Comparison of ENCODE assay signal across 20 cellular contexts in genomic region chr12:128856791-128857078, GRCh38. TPM values are rescaled to one million over a fixed set of nuclear protein-coding genes. Genes with fewer than 3 reads are reported as not detected.
DNase-seq lines count a peak whose midpoint lies in the region; ATAC-seq, FAIRE-seq and TF ChIP-seq lines count a peak whose summit lies in the region.
"Had no signal": no experiment of that assay in that cellular context is flagged by ENCODE, and none has a peak within 500 bp of the region (broad histone marks: within the 10 kb centered on the region; RNA-seq: fewer than 3 reads in every experiment).

No MANE protein-coding gene starts in this region.

- H3K36me3 Mint-ChIP-seq in dendritic cell treated with granulocyte-macrophage colony-stimulating factor and Interleukin-4, amounts not matched to agents 40 ng/mL and 50 ng/mL, for 4 days (ENCODE audit: low read depth) = no peaks in the 10 kb centered on the region
- H3K36me3 Mint-ChIP-seq in activated naive CD4-positive, alpha-beta T cell treated with anti-CD3 and anti-CD28 coated beads, Interleukin-2, amount 50 U/mL, for 72 hours = peaks cover 5 to 15% of the 10 kb centered on the region in 2 donors
- H3K36me3 Mint-ChIP-seq: CD8-positive, alpha-beta T cell had no signal

- CTCF ChIA-PET in HepG2 (lab: Yijun Ruan, JAX; ENCODE audit: low intra/inter-chr PET ratio, low total read pairs) = no interaction called here

- TF ChIP-seq EP300 in HepG2 (IDR thresholded peaks at IDR 0.05; ENCODE audit: low read depth in 2 of 2, low read length in 2 of 2) (no peak), HepG2 (CRISPR knock-in tag; IDR thresholded peaks at IDR 0.05; ENCODE audit: borderline replicate concordance) (no peak), upper lobe of left lung (IDR thresholded peaks at IDR 0.05) (no peak)

- H3K4me2 ChIP-seq in HepG2 (ENCODE audit: low read depth, low read length) = no peak overlapping the region

- POLR2A ChIA-PET in HepG2 (lab: Yijun Ruan, JAX) = no interaction called here

- FAIRE-seq in HepG2 (lab: Jason Lieb, UNC) = no peak
- FAIRE-seq: GM19239 had no signal

- H3K27ac ChIP-seq in liver (ENCODE audit: low read depth in 1 of 2, low read length in 2 of 2) (peak overlapping the region; percentile 6 to 18), HepG2 (ENCODE audit: extremely low read length, insufficient read depth, low read length) (no peak overlapping the region), upper lobe of left lung (peak overlapping the region; percentile 35 to 88 (median 66))
- H3K27ac ChIP-seq: 22Rv1 had no signal

- peaks cover 9% of the 10 kb centered on the region for H3K27me3 Mint-ChIP-seq in dendritic cell treated with granulocyte-macrophage colony-stimulating factor and Interleukin-4, amounts not matched to agents 40 ng/mL and 50 ng/mL, for 4 days

- DNase-seq in HepG2 (ENCODE audit: low spot score) (no peak), mesenteric fat pad (ENCODE audit: low spot score) (peak; percentile 11), upper lobe of left lung (no peak), HUDEP-2 (lab: John Stamatoyannopoulos, UW; ENCODE audit: unreplicated experiment in 76 of 76) (no peak), T-helper 9 cell (no peak)
- no peak for DNase-seq in activated naive CD4-positive, alpha-beta T cell treated with anti-CD3 and anti-CD28 coated beads, Interleukin-2, amount 50 U/mL, for 72 hours (ENCODE audit: low spot score in 2 of 2)
- DNase-seq: C1 segment of cervical spinal cord; Caco-2; CD8-positive, alpha-beta T cell; DND-41; GDM1; HCEC 1CT; HFFc6 had no signal

- H4K20me1 ChIP-seq in HepG2 (ENCODE audit: insufficient read depth, low read length) = no peaks in the 10 kb centered on the region

- H3K79me2 ChIP-seq in HepG2 (ENCODE audit: insufficient read depth, low read length) = no peaks in the 10 kb centered on the region

- H3K4me3 Mint-ChIP-seq in dendritic cell treated with granulocyte-macrophage colony-stimulating factor and Interleukin-4, amounts not matched to agents 40 ng/mL and 50 ng/mL, for 4 days = no peak overlapping the region
- H3K4me3 Mint-ChIP-seq: CD8-positive, alpha-beta T cell; HFFc6; IgD-negative memory B cell had no signal

- TF ChIP-seq RAD21 in liver (IDR thresholded peaks at IDR 0.05) (no peak), HepG2 (CRISPR knock-in tag; IDR thresholded peaks at IDR 0.05) (no peak)

- H3K4me1 ChIP-seq in liver (ENCODE audit: control insufficient read depth in 4 of 4, insufficient read depth in 4 of 4, low read length in 3 of 4) (peaks cover 0 to 21% (median 7%) of the 10 kb centered on the region in 4 donors), HepG2 (ENCODE audit: insufficient read depth, low read length) (peaks cover 24% of the 10 kb centered on the region), upper lobe of left lung (peaks cover 0 to 12% (median 1%) of the 10 kb centered on the region in 4 donors)

- H2AFZ ChIP-seq in HepG2 (ENCODE audit: low read length) = no peak overlapping the region

- H3K4me3 ChIP-seq in liver (ENCODE audit: low read depth in 1 of 3, low read length in 3 of 3) = no peak overlapping the region
- no peak overlapping the region for H3K4me3 ChIP-seq in HepG2 (replicated peaks in 1 of 3; ENCODE audit: insufficient read depth in 1 of 3, low read depth in 2 of 3, low read length in 3 of 3)
- H3K4me3 ChIP-seq in upper lobe of left lung = no peak overlapping the region

- H3K36me3 ChIP-seq in liver (ENCODE audit: control insufficient read depth in 4 of 4, insufficient read depth in 3 of 4, low read depth in 1 of 4, low read length in 3 of 4) (no peaks in the 10 kb centered on the region), HepG2 (replicated peaks in 1 of 2; ENCODE audit: control insufficient read depth in 1 of 2, insufficient read depth in 2 of 2, low read length in 2 of 2) (no peaks in the 10 kb centered on the region), upper lobe of left lung (no peaks in the 10 kb centered on the region)

- no TSS peak for BruUV-seq in HepG2 (replicated peaks; lab: Mats Ljungman, UMichigan)

- H3K27ac Mint-ChIP-seq in dendritic cell treated with granulocyte-macrophage colony-stimulating factor and Interleukin-4, amounts not matched to agents 40 ng/mL and 50 ng/mL, for 4 days = peak overlapping the region; percentile 77
- H3K27ac Mint-ChIP-seq in activated naive CD4-positive, alpha-beta T cell treated with anti-CD3 and anti-CD28 coated beads, Interleukin-2, amount 50 U/mL, for 72 hours = no peak overlapping the region
- H3K27ac Mint-ChIP-seq: CD8-positive, alpha-beta T cell; HFFc6; IgD-negative memory B cell had no signal

- H3K9me3 Mint-ChIP-seq in dendritic cell treated with granulocyte-macrophage colony-stimulating factor and Interleukin-4, amounts not matched to agents 40 ng/mL and 50 ng/mL, for 4 days = no peaks in the 10 kb centered on the region
- H3K9me3 Mint-ChIP-seq in activated naive CD4-positive, alpha-beta T cell treated with anti-CD3 and anti-CD28 coated beads, Interleukin-2, amount 50 U/mL, for 72 hours = no peaks in the 10 kb centered on the region
- H3K9me3 Mint-ChIP-seq: CD8-positive, alpha-beta T cell; IgD-negative memory B cell had no signal

- in situ Hi-C loops in HepG2 (cut with HindIII; ENCODE audit: extremely low pct_ligation_motif_present, low pct_unique_long_range_greater_than_20kb) = no loop called here

- WGBS in liver = 97% methylated on average over 7 of the region's 7 CpGs
- WGBS in HepG2 (ENCODE audit: low lambda C conversion rate) = 81% methylated on average over 7 of the region's 7 CpGs
- WGBS in upper lobe of left lung, 2 donors = 95 to 96% methylated on average over 7 of the region's 7 CpGs

- intact Hi-C loops in HepG2 (cut with micrococcal nuclease; ENCODE audit: unreplicated experiment) = no loop called here
- intact Hi-C loops in dendritic cell treated with granulocyte-macrophage colony-stimulating factor and Interleukin-4, amounts not matched to agents 40 ng/mL and 50 ng/mL, for 4 days (cut with micrococcal nuclease) = no loop called here

- no peak overlapping the region for H3K9ac ChIP-seq in liver (ENCODE audit: low read depth in 1 of 2, low read length in 2 of 2)
- H3K9ac ChIP-seq in HepG2 (ENCODE audit: insufficient read depth, low read depth, low read length) = no peak overlapping the region

- H3K27me3 ChIP-seq in liver (ENCODE audit: control insufficient read depth in 4 of 4, insufficient read depth in 4 of 4, low read length in 3 of 4) (no peaks in the 10 kb centered on the region), HepG2 (ENCODE audit: control insufficient read depth in 1 of 2, insufficient read depth in 2 of 2, low read length in 2 of 2) (peaks cover 0 to 22% of the 10 kb centered on the region in 2 experiments; a peak in 4 of 5 replicates), upper lobe of left lung (peaks cover 0 to 19% (median 3%) of the 10 kb centered on the region in 4 donors)

- TF ChIP-seq POLR2A in HepG2 (IDR thresholded peaks at IDR 0.05; ENCODE audit: insufficient read depth in 1 of 2, low read depth in 2 of 2, low read length in 2 of 2) (no peak), upper lobe of left lung (IDR thresholded peaks at IDR 0.05) (no peak)

- TF ChIP-seq CTCF in liver (IDR thresholded peaks at IDR 0.05; ENCODE audit: low read depth, low read length, missing input control) (no peak), HepG2 (CRISPR knock-in tag; IDR thresholded peaks at IDR 0.05) (no peak), upper lobe of left lung (IDR thresholded peaks at IDR 0.05) (no peak)

- H3K9me3 ChIP-seq in liver (ENCODE audit: control insufficient read depth in 4 of 4, low read length in 3 of 4) (no peaks in the 10 kb centered on the region), HepG2 (ENCODE audit: low read length) (no peaks in the 10 kb centered on the region), upper lobe of left lung (no peaks in the 10 kb centered on the region)
- H3K9me3 ChIP-seq: Caco-2 had no signal

- ATAC-seq in HepG2 (no peak), upper lobe of left lung (ENCODE audit: low FRiP score in 2 of 2) (no peak)
- no peak for ATAC-seq in activated naive CD4-positive, alpha-beta T cell treated with anti-CD3 and anti-CD28 coated beads, Interleukin-2, amount 50 U/mL, for 72 hours
- ATAC-seq: CD8-positive, alpha-beta T cell had no signal

- H3K4me1 Mint-ChIP-seq in dendritic cell treated with granulocyte-macrophage colony-stimulating factor and Interleukin-4, amounts not matched to agents 40 ng/mL and 50 ng/mL, for 4 days (ENCODE audit: low read depth) = peaks cover 33% of the 10 kb centered on the region

RNA-seq across cellular contexts. Expression of gene GLT1D1, which starts 3.5 kb away (rescaled TPM):
- 10 to 100 TPM; 13.1 to 17.7 TPM for total RNA-seq in liver
- 10 to 100 TPM; 10.4 to 14.6 TPM for polyA plus RNA-seq in liver
- 0.09 TPM in 1 of 2 replicates, not detected in the other for total RNA-seq in HepG2 (2016; rRNA removed; fragmentation: Illumina TruSeq; extraction: Trizol)
- not detected in 2 replicates for total RNA-seq in HepG2 (2016; cell fraction: cytosol; rRNA removed; fragmentation: Illumina TruSeq; extraction: Trizol; ENCODE audit: low read depth)
- total RNA-seq in HepG2 (2016; cell fraction: insoluble cytoplasmic fraction; rRNA removed; fragmentation: Illumina TruSeq; extraction: Trizol) = not detected in 2 replicates
- total RNA-seq in HepG2 (2016; cell fraction: membrane; rRNA removed; fragmentation: Illumina TruSeq; extraction: Trizol) = not detected in 2 replicates
- total RNA-seq in HepG2 (2016; cell fraction: nucleus; rRNA removed; fragmentation: Illumina TruSeq; extraction: Trizol) = not detected in 2 replicates
- polyA plus RNA-seq in HepG2 (2011; rRNA removed) = 0.17 and 0.24 TPM in 2 replicates
- 0.12 and 0.24 TPM in 2 replicates for polyA plus RNA-seq in HepG2 (2011; cell fraction: cytosol; rRNA removed)
- 0.10 TPM in 1 of 2 replicates, not detected in the other for polyA plus RNA-seq in HepG2 (2011; cell fraction: nucleus; rRNA removed)
- polyA plus RNA-seq in HepG2 (2012) = 0.20 and 0.48 TPM in 2 replicates
- 0.06 TPM in 1 of 2 replicates, not detected in the other for polyA plus RNA-seq in HepG2 (2016; cell fraction: cytosol; fragmentation: Illumina TruSeq; extraction: Trizol; ENCODE audit: low read depth)
- 0.11 TPM in 1 of 2 replicates, not detected in the other for polyA plus RNA-seq in HepG2 (2016; cell fraction: insoluble cytoplasmic fraction; fragmentation: Illumina TruSeq; extraction: Trizol; ENCODE audit: low read depth)
- 0.06 and 0.15 TPM in 2 replicates for polyA plus RNA-seq in HepG2 (2016; cell fraction: membrane; fragmentation: Illumina TruSeq; extraction: Trizol; ENCODE audit: low read depth)
- not detected in 2 replicates for polyA plus RNA-seq in HepG2 (2016; cell fraction: nucleus; fragmentation: Illumina TruSeq; extraction: Trizol; ENCODE audit: insufficient read depth, low read depth)
- 0.04 and 0.07 TPM in 2 replicates for polyA minus RNA-seq in HepG2 (2011; rRNA and poly(A)+ RNA removed; ENCODE audit: low replicate concordance)
- polyA minus RNA-seq in HepG2 (2011; cell fraction: cytosol; rRNA and poly(A)+ RNA removed) = not detected in 2 replicates
- 0.12 TPM in 1 of 2 replicates, not detected in the other for polyA minus RNA-seq in HepG2 (2011; cell fraction: nucleus; rRNA and poly(A)+ RNA removed)
- total RNA-seq in mesenteric fat pad = 4.1 TPM
- 1 to 10 TPM; 4.1 to 8.3 (median 6.5) TPM for total RNA-seq in upper lobe of left lung
- under 1 TPM; 0.07 to 0.60 TPM for total RNA-seq in activated naive CD4-positive, alpha-beta T cell treated with anti-CD3 and anti-CD28 coated beads, Interleukin-2, amount 50 U/mL, for 72 hours
- total RNA-seq: A673; Caco-2; CD8-positive, alpha-beta T cell; H4; HFFc6 had no signal
- polyA plus RNA-seq: IgD-negative memory B cell had no signal

RNA-seq across cellular contexts. Expression of gene SLC15A4, which starts 33.0 kb away (rescaled TPM):
- total RNA-seq in liver (10 to 100 TPM; 20.2 to 25.3 TPM), HepG2 (2016; rRNA removed; fragmentation: Illumina TruSeq; extraction: Trizol) (8.2 and 17.3 TPM in 2 replicates), mesenteric fat pad (26.5 TPM), upper lobe of left lung (10 to 100 TPM; 21.0 to 58.7 (median 32.8) TPM)
- polyA plus RNA-seq in liver (1 to 10 TPM; 7.3 to 9.6 TPM), HepG2 (2011; rRNA removed) (22.7 and 25.8 TPM in 2 replicates)
- 21.9 and 22.2 TPM in 2 replicates for total RNA-seq in HepG2 (2016; cell fraction: cytosol; rRNA removed; fragmentation: Illumina TruSeq; extraction: Trizol; ENCODE audit: low read depth)
- 8.5 and 19.3 TPM in 2 replicates for total RNA-seq in HepG2 (2016; cell fraction: insoluble cytoplasmic fraction; rRNA removed; fragmentation: Illumina TruSeq; extraction: Trizol)
- total RNA-seq in HepG2 (2016; cell fraction: membrane; rRNA removed; fragmentation: Illumina TruSeq; extraction: Trizol) = 11.6 and 11.8 TPM in 2 replicates
- 26.9 and 28.3 TPM in 2 replicates for total RNA-seq in HepG2 (2016; cell fraction: nucleus; rRNA removed; fragmentation: Illumina TruSeq; extraction: Trizol)
- polyA plus RNA-seq in HepG2 (2011; cell fraction: cytosol; rRNA removed) = 15.4 and 23.5 TPM in 2 replicates
- 21.1 and 23.8 TPM in 2 replicates for polyA plus RNA-seq in HepG2 (2011; cell fraction: nucleus; rRNA removed)
- 13.2 and 17.3 TPM in 2 replicates for polyA plus RNA-seq in HepG2 (2012)
- polyA plus RNA-seq in HepG2 (2016; cell fraction: cytosol; fragmentation: Illumina TruSeq; extraction: Trizol; ENCODE audit: low read depth) = 2.0 and 2.3 TPM in 2 replicates
- 6.8 and 7.6 TPM in 2 replicates for polyA plus RNA-seq in HepG2 (2016; cell fraction: insoluble cytoplasmic fraction; fragmentation: Illumina TruSeq; extraction: Trizol; ENCODE audit: low read depth)
- 3.5 and 4.1 TPM in 2 replicates for polyA plus RNA-seq in HepG2 (2016; cell fraction: membrane; fragmentation: Illumina TruSeq; extraction: Trizol; ENCODE audit: low read depth)
- 28.4 and 32.6 TPM in 2 replicates for polyA plus RNA-seq in HepG2 (2016; cell fraction: nucleus; fragmentation: Illumina TruSeq; extraction: Trizol; ENCODE audit: insufficient read depth, low read depth)
- 47.4 and 97.4 TPM in 2 replicates for polyA minus RNA-seq in HepG2 (2011; rRNA and poly(A)+ RNA removed; ENCODE audit: low replicate concordance)
- 23.1 and 28.7 TPM in 2 replicates for polyA minus RNA-seq in HepG2 (2011; cell fraction: cytosol; rRNA and poly(A)+ RNA removed)
- 45.4 and 58.3 TPM in 2 replicates for polyA minus RNA-seq in HepG2 (2011; cell fraction: nucleus; rRNA and poly(A)+ RNA removed)
- 10 to 100 TPM; 22.7 to 28.8 TPM for total RNA-seq in activated naive CD4-positive, alpha-beta T cell treated with anti-CD3 and anti-CD28 coated beads, Interleukin-2, amount 50 U/mL, for 72 hours
